ENCODE assay signal across 9 cellular contexts in the genomic region with DNA sequence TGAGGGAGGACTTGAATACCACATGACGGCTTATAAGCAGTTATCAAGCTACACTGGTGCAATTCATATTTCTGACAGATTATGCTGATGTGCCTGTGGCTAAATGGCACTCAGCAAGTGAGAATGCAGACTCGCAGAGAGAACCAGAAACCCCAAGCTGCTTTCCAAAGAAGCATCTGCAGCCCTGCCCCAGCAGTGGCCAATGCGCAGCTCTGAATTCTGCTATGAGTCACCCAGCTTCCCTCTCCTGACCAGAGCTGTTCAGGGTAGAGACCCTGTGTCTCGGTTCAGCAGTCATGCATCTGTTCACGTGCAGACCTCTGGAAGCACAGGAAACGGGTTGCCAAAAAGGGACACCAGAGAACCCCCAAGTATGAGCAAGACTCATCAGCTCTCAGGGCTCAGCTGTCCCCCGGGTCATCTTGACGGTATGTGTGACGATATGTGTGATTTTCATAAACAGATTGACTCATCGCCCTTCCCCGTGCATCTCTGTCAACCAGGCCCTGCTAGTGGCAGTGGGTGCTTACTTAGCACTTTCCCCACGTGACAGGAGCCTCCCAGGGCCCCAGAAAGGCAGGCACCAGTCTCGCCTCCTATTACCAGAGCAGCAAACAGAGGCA.
DNase-seq lines count a peak whose midpoint lies in the region; ATAC-seq and TF ChIP-seq lines count a peak whose summit lies in the region.
"Had no signal": no experiment of that assay in that cellular context is flagged by ENCODE, and none has a peak within 500 bp of the region (broad histone marks: within the 10 kb centered on the region; RNA-seq: fewer than 3 reads in every experiment).

No MANE protein-coding gene starts in this region.

- H3K4me1 ChIP-seq in naive thymus-derived CD4-positive, alpha-beta T cell (ENCODE audit: control insufficient read depth in 2 of 2, insufficient read depth in 2 of 2, low read length in 2 of 2), result peaks cover 0 to 80% of the 10 kb centered on the region in 2 donors

- POLR2A ChIA-PET in naive thymus-derived CD4-positive, alpha-beta T cell (lab: Charles Lee), result interaction anchor here (0.6 to 17.1 kb wide), 8 partner anchors 9 to 1224 kb away, joined by 3 to 276 read pairs (median 4); no protein-coding TSS in a partner anchor

- intact Hi-C loops in naive thymus-derived CD4-positive, alpha-beta T cell (cut with micrococcal nuclease), result loop anchor here (1.0 to 5.0 kb wide), 6 partner anchors 10 to 219 kb away; a partner anchor contains a TSS

- no peaks in the 10 kb centered on the region for H3K9me3 ChIP-seq in naive thymus-derived CD4-positive, alpha-beta T cell (ENCODE audit: control insufficient read depth in 2 of 3, low read length in 3 of 3)

- TF ChIP-seq CTCF in GM12875 (IDR thresholded peaks at IDR 0.05; ENCODE audit: borderline replicate concordance, insufficient read depth, low read depth, low read length) (no peak), endothelial cell (IDR thresholded peaks at IDR 0.05; ENCODE audit: unreplicated experiment) (no peak)

- H3K9me3 Mint-ChIP-seq in endothelial cell (ENCODE audit: unreplicated experiment), result no peaks in the 10 kb centered on the region
- H3K9me3 Mint-ChIP-seq in naive thymus-derived CD4-positive, alpha-beta T cell, result no peaks in the 10 kb centered on the region
- H3K9me3 Mint-ChIP-seq in stimulated activated naive CD8-positive, alpha-beta T cell treated with anti-CD3 and anti-CD28 coated beads, Interleukin-15, amount 100 ng/mL, for 72 hours, result no peaks in the 10 kb centered on the region
- H3K9me3 Mint-ChIP-seq: neural crest cell had no signal

- no peak overlapping the region for H3K4me3 Mint-ChIP-seq in endothelial cell (ENCODE audit: unreplicated experiment)
- peak overlapping the region in 9 of 10 donors; percentile 63 to 81 (median 77) for H3K4me3 Mint-ChIP-seq in naive thymus-derived CD4-positive, alpha-beta T cell
- H3K4me3 Mint-ChIP-seq in stimulated activated naive CD8-positive, alpha-beta T cell treated with anti-CD3 and anti-CD28 coated beads, Interleukin-15, amount 100 ng/mL, for 72 hours, result peak overlapping the region; percentile 66 to 71
- H3K4me3 Mint-ChIP-seq: neural crest cell had no signal

- peaks cover 27% of the 10 kb centered on the region for H3K27me3 Mint-ChIP-seq in endothelial cell (ENCODE audit: unreplicated experiment)
- H3K27me3 Mint-ChIP-seq in naive thymus-derived CD4-positive, alpha-beta T cell, result no peaks in the 10 kb centered on the region
- H3K27me3 Mint-ChIP-seq in stimulated activated naive CD8-positive, alpha-beta T cell treated with anti-CD3 and anti-CD28 coated beads, Interleukin-15, amount 100 ng/mL, for 72 hours, result no peaks in the 10 kb centered on the region

- no peaks in the 10 kb centered on the region for H3K27me3 ChIP-seq in naive thymus-derived CD4-positive, alpha-beta T cell (ENCODE audit: control insufficient read depth in 2 of 2, insufficient read depth in 2 of 2, low read length in 2 of 2)

- H3K27ac ChIP-seq in naive thymus-derived CD4-positive, alpha-beta T cell (ENCODE audit: low read depth, low read length), result no peak overlapping the region

- H3K4me3 ChIP-seq in GM12875 (ENCODE audit: low read depth, low read length), result peak overlapping the region; percentile 35
- peak overlapping the region; percentile 2 for H3K4me3 ChIP-seq in naive thymus-derived CD4-positive, alpha-beta T cell (ENCODE audit: low read length)

- DNase-seq in NCI-H524 treated with DMSO at 0.1 percent for 48 hours (lab: John Stamatoyannopoulos, UW) (peak; percentile 21), endothelial cell (ENCODE audit: low spot score) (no peak), mesenteric fat pad (ENCODE audit: low spot score) (no peak)
- peak; percentile 40 to 67 (median 55) for DNase-seq in activated CD8-positive, alpha-beta memory T cell treated with anti-CD3 and anti-CD28 coated beads for 48 hours (ENCODE audit: low read depth in 2 of 3, low spot score in 2 of 3)
- DNase-seq in naive thymus-derived CD4-positive, alpha-beta T cell, result peak; percentile 47 to 96 (median 76)
- peak; percentile 83 to 94 for DNase-seq in stimulated activated naive CD8-positive, alpha-beta T cell treated with anti-CD3 and anti-CD28 coated beads, Interleukin-15, amount 100 ng/mL, for 72 hours

- CTCF ChIA-PET in naive thymus-derived CD4-positive, alpha-beta T cell (lab: Charles Lee), result interaction anchor here (1.5 to 1.9 kb wide), 3 partner anchors 9 to 72 kb away, joined by 3 to 8 read pairs (median 4); no protein-coding TSS in a partner anchor

- peaks cover 97% of the 10 kb centered on the region for H3K4me1 Mint-ChIP-seq in endothelial cell (ENCODE audit: unreplicated experiment)
- peaks cover 0 to 92% (median 0%) of the 10 kb centered on the region in 7 donors for H3K4me1 Mint-ChIP-seq in naive thymus-derived CD4-positive, alpha-beta T cell
- H3K4me1 Mint-ChIP-seq in stimulated activated naive CD8-positive, alpha-beta T cell treated with anti-CD3 and anti-CD28 coated beads, Interleukin-15, amount 100 ng/mL, for 72 hours, result no peaks in the 10 kb centered on the region

- peaks cover 22% of the 10 kb centered on the region for H3K36me3 Mint-ChIP-seq in endothelial cell (ENCODE audit: low read depth, unreplicated experiment)
- peaks cover 6 to 22% (median 9%) of the 10 kb centered on the region in 5 donors for H3K36me3 Mint-ChIP-seq in naive thymus-derived CD4-positive, alpha-beta T cell

- peak; percentile 95 for ATAC-seq in HG02610 (IDR thresholded peaks at IDR 0.05; ENCODE audit: unreplicated experiment)
- ATAC-seq in naive thymus-derived CD4-positive, alpha-beta T cell, result peak; percentile 92
- peak; percentile 95 for ATAC-seq in stimulated activated naive CD8-positive, alpha-beta T cell treated with anti-CD3 and anti-CD28 coated beads, Interleukin-15, amount 100 ng/mL, for 72 hours

- peaks cover 0 to 21% (median 0%) of the 10 kb centered on the region in 3 experiments for H3K36me3 ChIP-seq in naive thymus-derived CD4-positive, alpha-beta T cell (ENCODE audit: control insufficient read depth in 2 of 3, insufficient read depth in 3 of 3, low read length in 3 of 3)

- H3K27ac Mint-ChIP-seq in endothelial cell (ENCODE audit: unreplicated experiment), result peak overlapping the region; percentile 94
- peak overlapping the region in 1 of 9 donors; percentile 91 for H3K27ac Mint-ChIP-seq in naive thymus-derived CD4-positive, alpha-beta T cell
- peak overlapping the region in 1 of 2 donors; percentile 81 for H3K27ac Mint-ChIP-seq in stimulated activated naive CD8-positive, alpha-beta T cell treated with anti-CD3 and anti-CD28 coated beads, Interleukin-15, amount 100 ng/mL, for 72 hours

Comparison
In these comparisons a context has a peak if more than half of its experiments do, and no peak if none do; other contexts are left out.
1. DNase-seq: peak in NCI-H524 treated with DMSO at 0.1 percent for 48 hours (single experiment), activated CD8-positive, alpha-beta memory T cell treated with anti-CD3 and anti-CD28 coated beads for 48 hours (3 of 3), naive thymus-derived CD4-positive, alpha-beta T cell (9 of 9) and stimulated activated naive CD8-positive, alpha-beta T cell treated with anti-CD3 and anti-CD28 coated beads, Interleukin-15, amount 100 ng/mL, for 72 hours (2 of 2); none in endothelial cell (single experiment) and mesenteric fat pad (single experiment).
2. Peak in every context shown above with its lines, with median percentiles within 50 percentile points of each other: ATAC-seq.